ENCODE assay signal across 8 cellular contexts in the genomic region with DNA sequence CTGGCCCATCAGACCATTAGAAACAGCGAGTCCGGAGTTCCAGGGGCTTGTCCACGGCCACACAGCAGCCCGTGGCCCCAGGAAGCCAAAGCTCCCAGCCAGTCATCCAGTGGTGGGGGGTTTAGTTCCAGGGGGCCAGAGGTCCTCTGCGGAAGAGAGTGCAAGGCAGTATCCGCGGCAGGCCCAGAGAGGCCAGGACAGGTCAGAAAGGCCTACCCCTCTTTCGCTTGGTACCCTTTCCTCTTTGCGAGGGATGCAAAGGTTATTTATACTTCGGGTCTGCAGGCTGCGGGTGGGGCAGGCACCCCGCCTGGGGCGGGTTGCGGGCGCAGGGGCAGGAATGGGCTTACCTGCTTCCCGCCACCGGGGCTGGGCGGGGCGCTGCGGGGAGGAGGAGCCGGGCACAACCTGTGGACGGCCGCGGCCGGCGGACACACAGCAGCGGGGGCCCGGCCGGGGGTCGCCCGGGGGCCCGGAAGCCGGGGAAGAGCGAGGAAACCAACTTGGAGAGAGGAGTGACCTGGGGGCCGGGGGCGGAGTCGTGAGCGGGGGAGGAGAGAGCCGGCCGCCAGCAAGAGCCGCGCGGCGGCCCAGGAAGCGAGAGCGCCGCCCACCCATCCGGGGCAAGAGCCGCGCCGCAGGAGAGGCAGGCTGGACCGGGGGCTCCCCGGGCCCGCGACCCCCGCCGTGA. TPM values are rescaled to one million over a fixed set of nuclear protein-coding genes. Genes with fewer than 3 reads are reported as not detected.
DNase-seq lines count a peak whose midpoint lies in the region; ATAC-seq and TF ChIP-seq lines count a peak whose summit lies in the region.

A gene with protein sequence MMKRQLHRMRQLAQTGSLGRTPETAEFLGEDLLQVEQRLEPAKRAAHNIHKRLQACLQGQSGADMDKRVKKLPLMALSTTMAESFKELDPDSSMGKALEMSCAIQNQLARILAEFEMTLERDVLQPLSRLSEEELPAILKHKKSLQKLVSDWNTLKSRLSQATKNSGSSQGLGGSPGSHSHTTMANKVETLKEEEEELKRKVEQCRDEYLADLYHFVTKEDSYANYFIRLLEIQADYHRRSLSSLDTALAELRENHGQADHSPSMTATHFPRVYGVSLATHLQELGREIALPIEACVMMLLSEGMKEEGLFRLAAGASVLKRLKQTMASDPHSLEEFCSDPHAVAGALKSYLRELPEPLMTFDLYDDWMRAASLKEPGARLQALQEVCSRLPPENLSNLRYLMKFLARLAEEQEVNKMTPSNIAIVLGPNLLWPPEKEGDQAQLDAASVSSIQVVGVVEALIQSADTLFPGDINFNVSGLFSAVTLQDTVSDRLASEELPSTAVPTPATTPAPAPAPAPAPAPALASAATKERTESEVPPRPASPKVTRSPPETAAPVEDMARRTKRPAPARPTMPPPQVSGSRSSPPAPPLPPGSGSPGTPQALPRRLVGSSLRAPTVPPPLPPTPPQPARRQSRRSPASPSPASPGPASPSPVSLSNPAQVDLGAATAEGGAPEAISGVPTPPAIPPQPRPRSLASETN (plus strand): TSS at position 600 of the 691 bp plus-strand sequence. CDS start 119 bp downstream, outside the sequence.

- peaks cover 39 to 59% of the 10 kb centered on the region in 2 donors for H3K4me1 Mint-ChIP-seq in natural killer cell treated with Interleukin-12 subunit alpha and Interleukin-12 subunit beta and Interleukin-15 and Interleukin-18, amount 100 ng/mL, for 72 hours (ENCODE audit: low read depth in 2 of 2)

- no peaks in the 10 kb centered on the region for H3K9me3 Mint-ChIP-seq in natural killer cell treated with Interleukin-12 subunit alpha and Interleukin-12 subunit beta and Interleukin-15 and Interleukin-18, amount 100 ng/mL, for 72 hours

- no peak for TF ChIP-seq CTCF in MM.1S (IDR thresholded peaks at IDR 0.05; ENCODE audit: low read length)

- H3K9me3 ChIP-seq in MM.1S (replicated peaks; ENCODE audit: insufficient read depth, low read length) (no peaks in the 10 kb centered on the region), esophagus (ENCODE audit: control insufficient read depth in 2 of 2, insufficient read depth in 1 of 2, low read depth in 1 of 2, low read length in 1 of 2) (no peaks in the 10 kb centered on the region)

- peak within 1 kb of the TSS; percentile 64 for H2AFZ ChIP-seq in MM.1S (ENCODE audit: low read length)

- H3K4me3 ChIP-seq in GM08714 (ENCODE audit: low read length) (peak within 1 kb of the TSS; percentile 78), MM.1S (ENCODE audit: low read length) (peak within 1 kb of the TSS; percentile 85), esophagus (ENCODE audit: low read depth in 1 of 2, low read length in 2 of 2) (peak within 1 kb of the TSS; percentile 64 to 86)

- H3K27ac ChIP-seq in MM.1S (ENCODE audit: low read length) (peak within 1 kb of the TSS; percentile 47; the same call in 1 of the 2 replicates), esophagus (ENCODE audit: low read depth in 2 of 2, low read length in 1 of 2) (peak within 1 kb of the TSS; percentile 85 to 94)

- no peaks in the 10 kb centered on the region for H3K36me3 ChIP-seq in MM.1S (replicated peaks; ENCODE audit: insufficient read depth, low read length)
- peaks cover 0 to 9% of the 10 kb centered on the region in 2 donors for H3K36me3 ChIP-seq in esophagus (ENCODE audit: control insufficient read depth in 2 of 2, insufficient read depth in 2 of 2, low read length in 1 of 2)

- peak within 1 kb of the TSS; percentile 88 for H3K4me2 ChIP-seq in MM.1S (ENCODE audit: low read depth, low read length)

- H3F3A ChIP-seq in MM.1S (ENCODE audit: insufficient read depth, low read length) = peaks cover 34% of the 10 kb centered on the region

- peaks cover 5% of the 10 kb centered on the region for H3K36me3 Mint-ChIP-seq in natural killer cell treated with Interleukin-12 subunit alpha and Interleukin-12 subunit beta and Interleukin-15 and Interleukin-18, amount 100 ng/mL, for 72 hours

- H3K4me1 ChIP-seq in MM.1S (ENCODE audit: low read length) (peaks cover 31% of the 10 kb centered on the region), esophagus (ENCODE audit: control insufficient read depth in 2 of 2, insufficient read depth in 2 of 2, low read length in 1 of 2) (peaks cover 0 to 33% of the 10 kb centered on the region in 2 donors)

- CTCF ChIA-PET in activated CD8-positive, alpha-beta memory T cell treated with anti-CD3 and anti-CD28 coated beads for 36 hours (lab: Charles Lee) = interaction anchor here (1.0 to 13.4 kb wide), 5 partner anchors 11 to 41 kb away, joined by 3 to 239 read pairs (median 61); a partner anchor contains a TSS

- DNase-seq in MM.1S (peak; percentile 52), kidney glomerular epithelial cell (lab: John Stamatoyannopoulos, UW) (no peak), retina (no peak)
- peak; percentile 85 for DNase-seq in natural killer cell treated with Interleukin-12 subunit alpha and Interleukin-12 subunit beta and Interleukin-15 and Interleukin-18, amount 100 ng/mL, for 72 hours (ENCODE audit: low spot score)

- ATAC-seq in natural killer cell treated with Interleukin-12 subunit alpha and Interleukin-12 subunit beta and Interleukin-15 and Interleukin-18, amount 100 ng/mL, for 72 hours = peak; percentile 66 to 77
- ATAC-seq in GM21360 (IDR thresholded peaks at IDR 0.05; ENCODE audit: unreplicated experiment) = no peak

- no peaks in the 10 kb centered on the region for H3K27me3 Mint-ChIP-seq in natural killer cell treated with Interleukin-12 subunit alpha and Interleukin-12 subunit beta and Interleukin-15 and Interleukin-18, amount 100 ng/mL, for 72 hours

- no peaks in the 10 kb centered on the region for H3K9me2 ChIP-seq in MM.1S (replicated peaks; ENCODE audit: insufficient read depth, low read length)

- H3K79me2 ChIP-seq in MM.1S (ENCODE audit: low read length) = peaks cover 13% of the 10 kb centered on the region

- H3K27me3 ChIP-seq in MM.1S (replicated peaks; ENCODE audit: insufficient read depth, low read length) = no peaks in the 10 kb centered on the region
- no peaks in the 10 kb centered on the region for H3K27me3 ChIP-seq in esophagus (ENCODE audit: control insufficient read depth in 1 of 2, insufficient read depth in 2 of 2, low read length in 2 of 2)

- H4K20me1 ChIP-seq in MM.1S (ENCODE audit: insufficient read depth, low read length) = no peaks in the 10 kb centered on the region

- 4 to 8% methylated on average over 29 to 57 of the region's 57 CpGs for WGBS in esophagus, 2 donors

- POLR2A ChIA-PET in activated CD8-positive, alpha-beta memory T cell treated with anti-CD3 and anti-CD28 coated beads for 36 hours (lab: Charles Lee) = interaction anchor here (1.7 kb wide), 1 partner anchor 12 kb away, joined by 4 read pairs; no protein-coding TSS in a partner anchor

- peak within 1 kb of the TSS; percentile 100 for H3K4me3 Mint-ChIP-seq in natural killer cell treated with Interleukin-12 subunit alpha and Interleukin-12 subunit beta and Interleukin-15 and Interleukin-18, amount 100 ng/mL, for 72 hours

- H3K27ac Mint-ChIP-seq in natural killer cell treated with Interleukin-12 subunit alpha and Interleukin-12 subunit beta and Interleukin-15 and Interleukin-18, amount 100 ng/mL, for 72 hours = peak within 1 kb of the TSS; percentile 94 to 95

- H3K9ac ChIP-seq in MM.1S (ENCODE audit: low read length) = peak within 1 kb of the TSS; percentile 74

RNA-seq across cellular contexts. Expression of the gene that starts here (rescaled TPM):
- total RNA-seq in activated CD8-positive, alpha-beta memory T cell treated with anti-CD3 and anti-CD28 coated beads for 36 hours = 100 to 1,000 TPM; 102 to 105 TPM
- 10 to 100 TPM; 39.8 to 42.0 TPM for polyA plus RNA-seq in esophagus
- total RNA-seq in natural killer cell treated with Interleukin-12 subunit alpha and Interleukin-12 subunit beta and Interleukin-15 and Interleukin-18, amount 100 ng/mL, for 72 hours = 100 to 1,000 TPM; 160 to 229 TPM

Comparison
In these comparisons a context has a peak if more than half of its experiments do, and no peak if none do; other contexts are left out.
1. DNase-seq: peak in MM.1S (single experiment) and natural killer cell treated with Interleukin-12 subunit alpha and Interleukin-12 subunit beta and Interleukin-15 and Interleukin-18, amount 100 ng/mL, for 72 hours (single experiment); none in kidney glomerular epithelial cell (single experiment) and retina (single experiment).
2. Peak in every context shown above with its lines, with median percentiles within 50 percentile points of each other: H3K4me3 ChIP-seq.